In genomic region chr12:2251485-2252179, GRCh38 we compare ENCODE assay signal across 19 cellular contexts.
A peak's percentile ranks its signal among the peaks of the same experiment; 100 is the strongest.
DNase-seq lines count a peak whose midpoint lies in the region; TF ChIP-seq lines count a peak whose summit lies in the region.
"Had no signal": no experiment of that assay in that cellular context is flagged by ENCODE, and none has a peak within 500 bp of the region (broad histone marks: within the 10 kb centered on the region; RNA-seq: fewer than 3 reads in every experiment).

No MANE protein-coding gene starts in this region.

- H3K27me3 ChIP-seq in SK-N-SH (ENCODE audit: insufficient read depth) = no peaks in the 10 kb centered on the region
- H3K27me3 ChIP-seq: hepatocyte had no signal

- peaks cover 10% of the 10 kb centered on the region for H3K27me3 Mint-ChIP-seq in nephron (ENCODE audit: low read depth)

- H3K9me3 Mint-ChIP-seq in nephron = peaks cover 6% of the 10 kb centered on the region

- H3K9me2 ChIP-seq in SK-N-SH = no peaks in the 10 kb centered on the region

- TF ChIP-seq EP300 in SK-N-SH (IDR thresholded peaks at IDR 0.05; ENCODE audit: borderline replicate concordance in 1 of 2, low read depth in 1 of 2, low read length in 1 of 2) = no peak

- H3K79me2 ChIP-seq in SK-N-SH (ENCODE audit: insufficient read depth) = no peaks in the 10 kb centered on the region
- H3K79me2 ChIP-seq: hepatocyte had no signal

- POLR2A ChIA-PET in SK-N-SH (lab: Yijun Ruan, JAX) = no interaction called here

- H3K27ac ChIP-seq in SK-N-SH (ENCODE audit: low read depth in 2 of 2, low read length in 1 of 2) = peak overlapping the region in 1 of 2 experiments; percentile 3; a peak in 1 of 4 replicates
- H3K27ac ChIP-seq: A549, epithelial cell of prostate, hepatocyte, thoracic aorta, WERI-Rb-1 had no signal

- H2AFZ ChIP-seq in SK-N-SH (ENCODE audit: low read depth) = no peak overlapping the region
- H2AFZ ChIP-seq: hepatocyte had no signal

- DNase-seq in NCI-H2029 treated with DMSO at 0.1 percent for 48 hours (lab: John Stamatoyannopoulos, UW) (peak; percentile 40), NCI-H2029 (lab: John Stamatoyannopoulos, UW) (no peak), NCI-H1092 treated with DMSO at 0.1 percent for 48 hours (lab: John Stamatoyannopoulos, UW) (peak; percentile 81), SK-N-SH (no peak), superior temporal gyrus (ENCODE audit: extremely low spot score) (no peak), ureter (ENCODE audit: low spot score) (no peak)
- no peak for DNase-seq in activated CD8-positive, alpha-beta memory T cell treated with anti-CD3 and anti-CD28 coated beads for 24 hours
- DNase-seq: activated gamma-delta T cell; aorta; CD8-positive, alpha-beta memory T cell; GF-D8; KG1; naive B cell; WERI-Rb-1 had no signal

- TF ChIP-seq RAD21 in SK-N-SH (IDR thresholded peaks at IDR 0.05; ENCODE audit: low read length) = no peak

- no peak overlapping the region for H3K4me3 ChIP-seq in SK-N-SH (ENCODE audit: low read depth in 2 of 2, low read length in 1 of 2)
- H3K4me3 ChIP-seq: A549, hepatocyte, thoracic aorta had no signal

- H3K9me3 ChIP-seq in SK-N-SH = no peaks in the 10 kb centered on the region
- H3K9me3 ChIP-seq: thoracic aorta had no signal

- peaks cover 9% of the 10 kb centered on the region for H3F3A ChIP-seq in SK-N-SH (replicated peaks; ENCODE audit: insufficient read depth)

- WGBS in SK-N-SH (ENCODE audit: low lambda C conversion rate) = 66% methylated on average over 8 of the region's 8 CpGs

- TF ChIP-seq CTCF in SK-N-SH (IDR thresholded peaks at IDR 0.05) (no peak), nephron (IDR thresholded peaks at IDR 0.05; ENCODE audit: unreplicated experiment in 3 of 3) (no peak)

- CTCF ChIA-PET in SK-N-SH (lab: Yijun Ruan, JAX) = interaction anchor here (1.0 to 2.1 kb wide), 3 partner anchors 18 to 143 kb away, joined by 3 to 7 read pairs (median 5); no protein-coding TSS in a partner anchor

- no peak overlapping the region for H3K9ac ChIP-seq in SK-N-SH

- H3K4me1 ChIP-seq in SK-N-SH (ENCODE audit: control insufficient read depth in 1 of 2, insufficient read depth in 2 of 2, low read depth in 1 of 2, low read length in 1 of 2) = peaks cover 19 to 47% of the 10 kb centered on the region in 2 experiments
- H3K4me1 ChIP-seq: A549 had no signal

- no peak overlapping the region for H3K4me3 Mint-ChIP-seq in nephron
- H3K4me3 Mint-ChIP-seq: CD8-positive, alpha-beta memory T cell; naive B cell had no signal

- no peaks in the 10 kb centered on the region for H3K36me3 ChIP-seq in SK-N-SH (replicated peaks in 1 of 2; ENCODE audit: control insufficient read depth in 1 of 2, insufficient read depth in 2 of 2, low read length in 1 of 2)
- H3K36me3 ChIP-seq: thoracic aorta, WERI-Rb-1 had no signal

- H3K4me2 ChIP-seq in SK-N-SH = no peak overlapping the region
- H3K4me2 ChIP-seq: A549, hepatocyte had no signal

- H3K36me3 Mint-ChIP-seq in nephron (ENCODE audit: low read depth) = peaks cover 7% of the 10 kb centered on the region
- H3K36me3 Mint-ChIP-seq: CD8-positive, alpha-beta memory T cell; naive B cell had no signal

- peaks cover 32% of the 10 kb centered on the region for H3K4me1 Mint-ChIP-seq in nephron
- H3K4me1 Mint-ChIP-seq: CD8-positive, alpha-beta memory T cell had no signal

- no peaks in the 10 kb centered on the region for H4K20me1 ChIP-seq in SK-N-SH (ENCODE audit: insufficient read depth)

- H3K27ac Mint-ChIP-seq in nephron = peak overlapping the region in 2 of 3 experiments; percentile 57 to 64
- H3K27ac Mint-ChIP-seq: CD8-positive, alpha-beta memory T cell had no signal

TF ChIP-seq in SK-N-SH, 30 proteins besides CTCF, POLR2A, EP300 and RAD21:
- peak; percentile 58 for TF ChIP-seq TCF12 (IDR thresholded peaks at IDR 0.05)
- TF ChIP-seq EZH2phosphoT487 (IDR thresholded peaks at IDR 0.05; ENCODE audit: borderline replicate concordance, low read depth) = no peak
- TF ChIP-seq FOXJ3 (CRISPR knock-in tag; IDR thresholded peaks at IDR 0.05) = no peak

Comparison
In these comparisons a context has a peak if more than half of its experiments do, and no peak if none do; other contexts are left out.
1. DNase-seq: peak in NCI-H2029 treated with DMSO at 0.1 percent for 48 hours (single experiment) and NCI-H1092 treated with DMSO at 0.1 percent for 48 hours (single experiment); none in NCI-H2029 (single experiment), SK-N-SH (single experiment), activated CD8-positive, alpha-beta memory T cell treated with anti-CD3 and anti-CD28 coated beads for 24 hours (single experiment), superior temporal gyrus (single experiment) and ureter (single experiment).